ENCODE assay signal across 19 cellular contexts in the genomic region with DNA sequence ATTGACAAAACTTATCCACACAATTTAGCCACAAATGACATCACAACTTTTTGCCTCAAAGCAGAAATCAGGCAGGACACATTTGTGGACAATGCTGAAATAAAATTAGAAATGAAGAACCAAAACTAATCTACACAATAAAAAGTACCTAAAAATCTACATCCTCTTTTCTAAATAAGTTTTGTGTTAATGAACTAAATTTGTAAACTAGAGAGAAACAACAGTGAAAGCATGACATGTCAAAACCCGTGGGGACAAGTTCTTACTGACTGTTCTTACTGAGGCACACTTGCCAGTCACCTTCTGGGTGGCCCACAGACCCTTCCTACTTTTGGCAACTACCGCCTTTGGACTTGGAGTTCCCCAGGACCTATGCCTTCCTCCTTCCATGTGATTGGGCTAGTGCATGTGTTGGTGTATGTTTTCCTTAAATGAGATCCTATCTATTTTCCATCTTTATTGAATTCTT.
A peak's percentile ranks its signal among the peaks of the same experiment; 100 is the strongest.
DNase-seq lines count a peak whose midpoint lies in the region; ATAC-seq and TF ChIP-seq lines count a peak whose summit lies in the region.
"Had no signal": no experiment of that assay in that cellular context is flagged by ENCODE, and none has a peak within 500 bp of the region (broad histone marks: within the 10 kb centered on the region; RNA-seq: fewer than 3 reads in every experiment).

No MANE protein-coding gene starts in this region.

- intact Hi-C loops in left cardiac atrium (cut with DNase I): no loop called here

- peaks cover 7% of the 10 kb centered on the region for H3K4me1 Mint-ChIP-seq in mesothelial cell of epicardium

- no peak overlapping the region for H3K4me3 Mint-ChIP-seq in mesothelial cell of epicardium
- H3K4me3 Mint-ChIP-seq: activated CD8-positive, alpha-beta T cell treated with anti-CD3 and anti-CD28 coated beads for 36 hours had no signal

- DNase-seq in cerebellar cortex (ENCODE audit: low spot score) (no peak), mesothelial cell of epicardium (ENCODE audit: low spot score in 2 of 2, unreplicated experiment in 2 of 2) (no peak), left cardiac atrium (no peak)
- no peak for DNase-seq in stimulated activated CD4-positive, alpha-beta T cell treated with anti-CD3 and anti-CD28 coated beads, Interleukin-2, amount 100 ng/mL, for 48 hours
- DNase-seq: activated CD8-positive, alpha-beta T cell treated with anti-CD3 and anti-CD28 coated beads for 36 hours; activated effector memory CD4-positive, alpha-beta T cell treated with Interleukin-2 at 50 U/mL for 16 hours; anterior cingulate cortex; foreskin melanocyte; GOT3; left ventricle myocardium inferior; NCI-H2029 treated with DMSO at 0.1 percent for 48 hours; NCI-H510A treated with DMSO at 0.1 percent for 48 hours; Peyer's patch; sigmoid colon; stimulated activated CD4-positive, alpha-beta T cell treated with anti-CD3 and anti-CD28 coated beads, Interleukin-4, amount 100 ng/mL, for 1 hour; stimulated activated CD8-positive, alpha-beta memory T cell treated with anti-CD3 and anti-CD28 coated beads, Interleukin-4, amount 100 ng/mL, for 48 hours had no signal

- ATAC-seq in GM18867 (IDR thresholded peaks at IDR 0.05; ENCODE audit: unreplicated experiment): peak; percentile 90
- peak; percentile 78 for ATAC-seq in GM21786 (IDR thresholded peaks at IDR 0.05; ENCODE audit: unreplicated experiment)
- peak; percentile 60 for ATAC-seq in HG03159 (IDR thresholded peaks at IDR 0.05; ENCODE audit: unreplicated experiment)
- ATAC-seq in left cardiac atrium: no peak
- ATAC-seq: activated CD8-positive, alpha-beta T cell treated with anti-CD3 and anti-CD28 coated beads for 36 hours had no signal

- H3K9me3 Mint-ChIP-seq in mesothelial cell of epicardium: no peaks in the 10 kb centered on the region

- TF ChIP-seq CTCF in mesothelial cell of epicardium (IDR thresholded peaks at IDR 0.05; ENCODE audit: unreplicated experiment): no peak

- no peaks in the 10 kb centered on the region for H3K27me3 Mint-ChIP-seq in mesothelial cell of epicardium (ENCODE audit: low read depth)
- H3K27me3 Mint-ChIP-seq: activated CD8-positive, alpha-beta T cell treated with anti-CD3 and anti-CD28 coated beads for 36 hours had no signal

- H3K36me3 Mint-ChIP-seq in mesothelial cell of epicardium: no peaks in the 10 kb centered on the region

- no peak overlapping the region for H3K27ac Mint-ChIP-seq in mesothelial cell of epicardium
- H3K27ac Mint-ChIP-seq: activated CD8-positive, alpha-beta T cell treated with anti-CD3 and anti-CD28 coated beads for 36 hours had no signal

Comparison
In these comparisons a context has a peak if more than half of its experiments do, and no peak if none do; other contexts are left out.
1. ATAC-seq: peak in GM18867 (single experiment), GM21786 (single experiment) and HG03159 (single experiment); none in left cardiac atrium (0 of 2).